Comparison of ENCODE assay signal across 1 cellular context in the genomic region with DNA sequence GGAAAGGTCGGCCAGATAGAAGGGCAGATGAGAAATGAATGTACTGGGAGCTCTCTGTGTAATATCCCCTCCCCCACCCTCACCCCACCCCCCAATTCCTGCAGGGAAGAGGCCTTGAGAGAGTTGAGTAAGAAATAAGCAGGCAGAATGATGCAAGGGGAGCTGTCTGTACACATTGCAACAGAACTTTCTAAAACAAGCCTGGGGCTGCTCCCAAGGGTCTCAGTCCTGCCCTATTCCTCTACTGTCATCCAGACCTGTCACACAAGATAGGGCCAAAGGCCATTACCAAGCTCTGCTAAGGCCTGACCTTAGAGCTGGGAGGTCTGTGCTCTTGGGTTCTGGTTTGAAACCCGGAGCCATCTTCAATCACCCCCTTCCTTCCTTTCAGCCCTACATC.
TF ChIP-seq lines count a peak whose summit lies in the region.

No MANE protein-coding gene starts in this region.

TF ChIP-seq in HepG2, 621 proteins besides CTCF, POLR2A, EP300 and RAD21 (continued from another document and continues in another):
- TF ChIP-seq, protein P1, sequence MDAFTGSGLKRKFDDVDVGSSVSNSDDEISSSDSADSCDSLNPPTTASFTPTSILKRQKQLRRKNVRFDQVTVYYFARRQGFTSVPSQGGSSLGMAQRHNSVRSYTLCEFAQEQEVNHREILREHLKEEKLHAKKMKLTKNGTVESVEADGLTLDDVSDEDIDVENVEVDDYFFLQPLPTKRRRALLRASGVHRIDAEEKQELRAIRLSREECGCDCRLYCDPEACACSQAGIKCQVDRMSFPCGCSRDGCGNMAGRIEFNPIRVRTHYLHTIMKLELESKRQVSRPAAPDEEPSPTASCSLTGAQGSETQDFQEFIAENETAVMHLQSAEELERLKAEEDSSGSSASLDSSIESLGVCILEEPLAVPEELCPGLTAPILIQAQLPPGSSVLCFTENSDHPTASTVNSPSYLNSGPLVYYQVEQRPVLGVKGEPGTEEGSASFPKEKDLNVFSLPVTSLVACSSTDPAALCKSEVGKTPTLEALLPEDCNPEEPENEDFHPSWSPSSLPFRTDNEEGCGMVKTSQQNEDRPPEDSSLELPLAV (CRISPR knock-in tag; conservative IDR thresholded peaks at IDR 0.05; ENCODE audit: low read depth) = no peak
- TF ChIP-seq, protein P2, sequence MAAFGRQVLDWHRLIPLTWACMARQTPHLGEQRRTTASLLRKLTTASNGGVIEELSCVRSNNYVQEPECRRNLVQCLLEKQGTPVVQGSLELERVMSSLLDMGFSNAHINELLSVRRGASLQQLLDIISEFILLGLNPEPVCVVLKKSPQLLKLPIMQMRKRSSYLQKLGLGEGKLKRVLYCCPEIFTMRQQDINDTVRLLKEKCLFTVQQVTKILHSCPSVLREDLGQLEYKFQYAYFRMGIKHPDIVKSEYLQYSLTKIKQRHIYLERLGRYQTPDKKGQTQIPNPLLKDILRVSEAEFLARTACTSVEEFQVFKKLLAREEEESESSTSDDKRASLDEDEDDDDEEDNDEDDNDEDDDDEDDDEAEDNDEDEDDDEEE (CRISPR knock-in tag; IDR thresholded peaks at IDR 0.05) = no peak
- TF ChIP-seq, protein P3, sequence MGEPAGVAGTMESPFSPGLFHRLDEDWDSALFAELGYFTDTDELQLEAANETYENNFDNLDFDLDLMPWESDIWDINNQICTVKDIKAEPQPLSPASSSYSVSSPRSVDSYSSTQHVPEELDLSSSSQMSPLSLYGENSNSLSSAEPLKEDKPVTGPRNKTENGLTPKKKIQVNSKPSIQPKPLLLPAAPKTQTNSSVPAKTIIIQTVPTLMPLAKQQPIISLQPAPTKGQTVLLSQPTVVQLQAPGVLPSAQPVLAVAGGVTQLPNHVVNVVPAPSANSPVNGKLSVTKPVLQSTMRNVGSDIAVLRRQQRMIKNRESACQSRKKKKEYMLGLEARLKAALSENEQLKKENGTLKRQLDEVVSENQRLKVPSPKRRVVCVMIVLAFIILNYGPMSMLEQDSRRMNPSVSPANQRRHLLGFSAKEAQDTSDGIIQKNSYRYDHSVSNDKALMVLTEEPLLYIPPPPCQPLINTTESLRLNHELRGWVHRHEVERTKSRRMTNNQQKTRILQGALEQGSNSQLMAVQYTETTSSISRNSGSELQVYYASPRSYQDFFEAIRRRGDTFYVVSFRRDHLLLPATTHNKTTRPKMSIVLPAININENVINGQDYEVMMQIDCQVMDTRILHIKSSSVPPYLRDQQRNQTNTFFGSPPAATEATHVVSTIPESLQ (CRISPR knock-in tag; conservative IDR thresholded peaks at IDR 0.05) = no peak
- TF ChIP-seq SUZ12 (IDR thresholded peaks at IDR 0.05; ENCODE audit: low read depth, low read length) (no peak), NCOA2 (CRISPR knock-in tag; IDR thresholded peaks at IDR 0.05) (peak; percentile 91), RELA (CRISPR knock-in tag; IDR thresholded peaks at IDR 0.05) (no peak), ZNF383 (CRISPR knock-in tag; IDR thresholded peaks at IDR 0.05; ENCODE audit: borderline replicate concordance) (no peak), MED13 (CRISPR knock-in tag; IDR thresholded peaks at IDR 0.05) (0 out of 2 replicates have a peak, but pooled peaks have one; percentile 50), ZNF850 (CRISPR knock-in tag; conservative IDR thresholded peaks at IDR 0.05) (no peak), CC2D1A (CRISPR knock-in tag; IDR thresholded peaks at IDR 0.05) (no peak), RNF2 (conservative IDR thresholded peaks at IDR 0.05; ENCODE audit: low read depth) (no peak), ZNF546 (CRISPR knock-in tag; conservative IDR thresholded peaks at IDR 0.05) (no peak), FOXK2 (IDR thresholded peaks at IDR 0.05) (no peak), MAZ (IDR thresholded peaks at IDR 0.05; ENCODE audit: borderline replicate concordance, low read depth, low read length) (no peak), MAZ (CRISPR knock-in tag; IDR thresholded peaks at IDR 0.05; ENCODE audit: low read depth) (peak; percentile 70; the same call in 1 of the 2 replicates), ZNF484 (CRISPR knock-in tag; IDR thresholded peaks at IDR 0.05; ENCODE audit: borderline replicate concordance, low read depth) (no peak), ELF4 (CRISPR knock-in tag; IDR thresholded peaks at IDR 0.05; ENCODE audit: borderline replicate concordance) (no peak), HOXA3 (CRISPR knock-in tag; IDR thresholded peaks at IDR 0.05) (no peak), MIER3 (CRISPR knock-in tag; IDR thresholded peaks at IDR 0.05; ENCODE audit: borderline replicate concordance) (peak; percentile 89; the same call in 1 of the 2 replicates), ATRX (CRISPR knock-in tag; IDR thresholded peaks at IDR 0.05; ENCODE audit: borderline replicate concordance) (no peak), U2AF1 (optimal IDR thresholded peaks at IDR 0.05; ENCODE audit: low read depth, low read length) (no peak), GZF1 (CRISPR knock-in tag; IDR thresholded peaks at IDR 0.05) (no peak), SIX4 (CRISPR knock-in tag; IDR thresholded peaks at IDR 0.05) (peak; percentile 53; the same call in 1 of the 2 replicates), IRX3 (CRISPR knock-in tag; IDR thresholded peaks at IDR 0.05; ENCODE audit: borderline replicate concordance, low read depth) (no peak), ZNF615 (CRISPR knock-in tag; IDR thresholded peaks at IDR 0.05; ENCODE audit: borderline replicate concordance) (no peak), POLR2AphosphoS2 (IDR thresholded peaks at IDR 0.05; ENCODE audit: low read depth, low read length) (no peak), ZNF234 (CRISPR knock-in tag; conservative IDR thresholded peaks at IDR 0.05) (no peak)
- TF ChIP-seq, protein P4, sequence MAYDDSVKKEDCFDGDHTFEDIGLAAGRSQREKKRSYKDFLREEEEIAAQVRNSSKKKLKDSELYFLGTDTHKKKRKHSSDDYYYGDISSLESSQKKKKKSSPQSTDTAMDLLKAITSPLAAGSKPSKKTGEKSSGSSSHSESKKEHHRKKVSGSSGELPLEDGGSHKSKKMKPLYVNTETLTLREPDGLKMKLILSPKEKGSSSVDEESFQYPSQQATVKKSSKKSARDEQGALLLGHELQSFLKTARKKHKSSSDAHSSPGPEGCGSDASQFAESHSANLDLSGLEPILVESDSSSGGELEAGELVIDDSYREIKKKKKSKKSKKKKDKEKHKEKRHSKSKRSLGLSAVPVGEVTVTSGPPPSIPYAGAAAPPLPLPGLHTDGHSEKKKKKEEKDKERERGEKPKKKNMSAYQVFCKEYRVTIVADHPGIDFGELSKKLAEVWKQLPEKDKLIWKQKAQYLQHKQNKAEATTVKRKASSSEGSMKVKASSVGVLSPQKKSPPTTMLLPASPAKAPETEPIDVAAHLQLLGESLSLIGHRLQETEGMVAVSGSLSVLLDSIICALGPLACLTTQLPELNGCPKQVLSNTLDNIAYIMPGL (CRISPR knock-in tag; IDR thresholded peaks at IDR 0.05; ENCODE audit: borderline replicate concordance in 1 of 2, low read depth in 1 of 2) = no peak
- TF ChIP-seq, protein P5, sequence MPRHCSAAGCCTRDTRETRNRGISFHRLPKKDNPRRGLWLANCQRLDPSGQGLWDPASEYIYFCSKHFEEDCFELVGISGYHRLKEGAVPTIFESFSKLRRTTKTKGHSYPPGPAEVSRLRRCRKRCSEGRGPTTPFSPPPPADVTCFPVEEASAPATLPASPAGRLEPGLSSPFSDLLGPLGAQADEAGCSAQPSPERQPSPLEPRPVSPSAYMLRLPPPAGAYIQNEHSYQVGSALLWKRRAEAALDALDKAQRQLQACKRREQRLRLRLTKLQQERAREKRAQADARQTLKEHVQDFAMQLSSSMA (CRISPR knock-in tag; IDR thresholded peaks at IDR 0.05) = no peak
- TF ChIP-seq, protein P6, sequence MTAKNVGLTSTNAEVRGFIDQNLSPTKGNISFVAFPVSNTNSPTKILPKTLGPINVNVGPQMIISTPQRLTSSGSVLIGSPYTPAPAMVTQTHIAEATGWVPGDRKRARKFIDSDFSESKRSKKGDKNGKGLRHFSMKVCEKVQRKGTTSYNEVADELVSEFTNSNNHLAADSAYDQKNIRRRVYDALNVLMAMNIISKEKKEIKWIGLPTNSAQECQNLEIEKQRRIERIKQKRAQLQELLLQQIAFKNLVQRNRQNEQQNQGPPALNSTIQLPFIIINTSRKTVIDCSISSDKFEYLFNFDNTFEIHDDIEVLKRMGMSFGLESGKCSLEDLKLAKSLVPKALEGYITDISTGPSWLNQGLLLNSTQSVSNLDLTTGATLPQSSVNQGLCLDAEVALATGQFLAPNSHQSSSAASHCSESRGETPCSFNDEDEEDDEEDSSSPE (CRISPR knock-in tag; IDR thresholded peaks at IDR 0.05) = 0 out of 2 replicates have a peak, but pooled peaks have one; percentile 38
- TF ChIP-seq, protein P7, sequence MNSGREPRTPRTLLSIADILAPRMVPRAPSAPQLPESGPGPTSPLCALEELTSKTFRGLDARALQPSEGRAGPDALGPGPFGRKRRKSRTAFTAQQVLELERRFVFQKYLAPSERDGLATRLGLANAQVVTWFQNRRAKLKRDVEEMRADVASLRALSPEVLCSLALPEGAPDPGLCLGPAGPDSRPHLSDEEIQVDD (CRISPR knock-in tag; IDR thresholded peaks at IDR 0.05; ENCODE audit: borderline replicate concordance) = no peak
- TF ChIP-seq, protein P8, sequence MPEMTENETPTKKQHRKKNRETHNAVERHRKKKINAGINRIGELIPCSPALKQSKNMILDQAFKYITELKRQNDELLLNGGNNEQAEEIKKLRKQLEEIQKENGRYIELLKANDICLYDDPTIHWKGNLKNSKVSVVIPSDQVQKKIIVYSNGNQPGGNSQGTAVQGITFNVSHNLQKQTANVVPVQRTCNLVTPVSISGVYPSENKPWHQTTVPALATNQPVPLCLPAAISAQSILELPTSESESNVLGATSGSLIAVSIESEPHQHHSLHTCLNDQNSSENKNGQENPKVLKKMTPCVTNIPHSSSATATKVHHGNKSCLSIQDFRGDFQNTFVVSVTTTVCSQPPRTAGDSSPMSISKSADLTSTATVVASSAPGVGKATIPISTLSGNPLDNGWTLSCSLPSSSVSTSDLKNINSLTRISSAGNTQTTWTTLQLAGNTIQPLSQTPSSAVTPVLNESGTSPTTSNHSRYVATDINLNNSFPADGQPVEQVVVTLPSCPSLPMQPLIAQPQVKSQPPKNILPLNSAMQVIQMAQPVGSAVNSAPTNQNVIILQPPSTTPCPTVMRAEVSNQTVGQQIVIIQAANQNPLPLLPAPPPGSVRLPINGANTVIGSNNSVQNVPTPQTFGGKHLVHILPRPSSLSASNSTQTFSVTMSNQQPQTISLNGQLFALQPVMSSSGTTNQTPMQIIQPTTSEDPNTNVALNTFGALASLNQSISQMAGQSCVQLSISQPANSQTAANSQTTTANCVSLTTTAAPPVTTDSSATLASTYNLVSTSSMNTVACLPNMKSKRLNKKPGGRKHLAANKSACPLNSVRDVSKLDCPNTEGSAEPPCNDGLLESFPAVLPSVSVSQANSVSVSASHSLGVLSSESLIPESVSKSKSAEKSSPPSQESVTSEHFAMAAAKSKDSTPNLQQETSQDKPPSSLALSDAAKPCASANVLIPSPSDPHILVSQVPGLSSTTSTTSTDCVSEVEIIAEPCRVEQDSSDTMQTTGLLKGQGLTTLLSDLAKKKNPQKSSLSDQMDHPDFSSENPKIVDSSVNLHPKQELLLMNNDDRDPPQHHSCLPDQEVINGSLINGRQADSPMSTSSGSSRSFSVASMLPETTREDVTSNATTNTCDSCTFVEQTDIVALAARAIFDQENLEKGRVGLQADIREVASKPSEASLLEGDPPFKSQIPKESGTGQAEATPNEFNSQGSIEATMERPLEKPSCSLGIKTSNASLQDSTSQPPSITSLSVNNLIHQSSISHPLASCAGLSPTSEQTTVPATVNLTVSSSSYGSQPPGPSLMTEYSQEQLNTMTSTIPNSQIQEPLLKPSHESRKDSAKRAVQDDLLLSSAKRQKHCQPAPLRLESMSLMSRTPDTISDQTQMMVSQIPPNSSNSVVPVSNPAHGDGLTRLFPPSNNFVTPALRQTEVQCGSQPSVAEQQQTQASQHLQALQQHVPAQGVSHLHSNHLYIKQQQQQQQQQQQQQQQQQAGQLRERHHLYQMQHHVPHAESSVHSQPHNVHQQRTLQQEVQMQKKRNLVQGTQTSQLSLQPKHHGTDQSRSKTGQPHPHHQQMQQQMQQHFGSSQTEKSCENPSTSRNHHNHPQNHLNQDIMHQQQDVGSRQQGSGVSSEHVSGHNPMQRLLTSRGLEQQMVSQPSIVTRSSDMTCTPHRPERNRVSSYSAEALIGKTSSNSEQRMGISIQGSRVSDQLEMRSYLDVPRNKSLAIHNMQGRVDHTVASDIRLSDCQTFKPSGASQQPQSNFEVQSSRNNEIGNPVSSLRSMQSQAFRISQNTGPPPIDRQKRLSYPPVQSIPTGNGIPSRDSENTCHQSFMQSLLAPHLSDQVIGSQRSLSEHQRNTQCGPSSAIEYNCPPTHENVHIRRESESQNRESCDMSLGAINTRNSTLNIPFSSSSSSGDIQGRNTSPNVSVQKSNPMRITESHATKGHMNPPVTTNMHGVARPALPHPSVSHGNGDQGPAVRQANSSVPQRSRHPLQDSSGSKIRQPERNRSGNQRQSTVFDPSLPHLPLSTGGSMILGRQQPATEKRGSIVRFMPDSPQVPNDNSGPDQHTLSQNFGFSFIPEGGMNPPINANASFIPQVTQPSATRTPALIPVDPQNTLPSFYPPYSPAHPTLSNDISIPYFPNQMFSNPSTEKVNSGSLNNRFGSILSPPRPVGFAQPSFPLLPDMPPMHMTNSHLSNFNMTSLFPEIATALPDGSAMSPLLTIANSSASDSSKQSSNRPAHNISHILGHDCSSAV (CRISPR knock-in tag; IDR thresholded peaks at IDR 0.05; ENCODE audit: borderline replicate concordance) = no peak
- TF ChIP-seq, protein P9, sequence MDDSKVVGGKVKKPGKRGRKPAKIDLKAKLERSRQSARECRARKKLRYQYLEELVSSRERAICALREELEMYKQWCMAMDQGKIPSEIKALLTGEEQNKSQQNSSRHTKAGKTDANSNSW (CRISPR knock-in tag; IDR thresholded peaks at IDR 0.05; ENCODE audit: borderline replicate concordance) = no peak
- TF ChIP-seq, protein P10, sequence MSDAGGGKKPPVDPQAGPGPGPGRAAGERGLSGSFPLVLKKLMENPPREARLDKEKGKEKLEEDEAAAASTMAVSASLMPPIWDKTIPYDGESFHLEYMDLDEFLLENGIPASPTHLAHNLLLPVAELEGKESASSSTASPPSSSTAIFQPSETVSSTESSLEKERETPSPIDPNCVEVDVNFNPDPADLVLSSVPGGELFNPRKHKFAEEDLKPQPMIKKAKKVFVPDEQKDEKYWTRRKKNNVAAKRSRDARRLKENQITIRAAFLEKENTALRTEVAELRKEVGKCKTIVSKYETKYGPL (CRISPR knock-in tag; IDR thresholded peaks at IDR 0.05) = no peak
- TF ChIP-seq, protein P11, sequence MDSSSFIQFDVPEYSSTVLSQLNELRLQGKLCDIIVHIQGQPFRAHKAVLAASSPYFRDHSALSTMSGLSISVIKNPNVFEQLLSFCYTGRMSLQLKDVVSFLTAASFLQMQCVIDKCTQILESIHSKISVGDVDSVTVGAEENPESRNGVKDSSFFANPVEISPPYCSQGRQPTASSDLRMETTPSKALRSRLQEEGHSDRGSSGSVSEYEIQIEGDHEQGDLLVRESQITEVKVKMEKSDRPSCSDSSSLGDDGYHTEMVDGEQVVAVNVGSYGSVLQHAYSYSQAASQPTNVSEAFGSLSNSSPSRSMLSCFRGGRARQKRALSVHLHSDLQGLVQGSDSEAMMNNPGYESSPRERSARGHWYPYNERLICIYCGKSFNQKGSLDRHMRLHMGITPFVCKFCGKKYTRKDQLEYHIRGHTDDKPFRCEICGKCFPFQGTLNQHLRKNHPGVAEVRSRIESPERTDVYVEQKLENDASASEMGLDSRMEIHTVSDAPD (CRISPR knock-in tag; IDR thresholded peaks at IDR 0.05) = no peak
- TF ChIP-seq, protein P12, sequence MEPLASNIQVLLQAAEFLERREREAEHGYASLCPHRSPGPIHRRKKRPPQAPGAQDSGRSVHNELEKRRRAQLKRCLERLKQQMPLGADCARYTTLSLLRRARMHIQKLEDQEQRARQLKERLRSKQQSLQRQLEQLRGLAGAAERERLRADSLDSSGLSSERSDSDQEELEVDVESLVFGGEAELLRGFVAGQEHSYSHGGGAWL (CRISPR knock-in tag; IDR thresholded peaks at IDR 0.05) = no peak
